Comparison of ENCODE assay signal across 8 cellular contexts in the genomic region with DNA sequence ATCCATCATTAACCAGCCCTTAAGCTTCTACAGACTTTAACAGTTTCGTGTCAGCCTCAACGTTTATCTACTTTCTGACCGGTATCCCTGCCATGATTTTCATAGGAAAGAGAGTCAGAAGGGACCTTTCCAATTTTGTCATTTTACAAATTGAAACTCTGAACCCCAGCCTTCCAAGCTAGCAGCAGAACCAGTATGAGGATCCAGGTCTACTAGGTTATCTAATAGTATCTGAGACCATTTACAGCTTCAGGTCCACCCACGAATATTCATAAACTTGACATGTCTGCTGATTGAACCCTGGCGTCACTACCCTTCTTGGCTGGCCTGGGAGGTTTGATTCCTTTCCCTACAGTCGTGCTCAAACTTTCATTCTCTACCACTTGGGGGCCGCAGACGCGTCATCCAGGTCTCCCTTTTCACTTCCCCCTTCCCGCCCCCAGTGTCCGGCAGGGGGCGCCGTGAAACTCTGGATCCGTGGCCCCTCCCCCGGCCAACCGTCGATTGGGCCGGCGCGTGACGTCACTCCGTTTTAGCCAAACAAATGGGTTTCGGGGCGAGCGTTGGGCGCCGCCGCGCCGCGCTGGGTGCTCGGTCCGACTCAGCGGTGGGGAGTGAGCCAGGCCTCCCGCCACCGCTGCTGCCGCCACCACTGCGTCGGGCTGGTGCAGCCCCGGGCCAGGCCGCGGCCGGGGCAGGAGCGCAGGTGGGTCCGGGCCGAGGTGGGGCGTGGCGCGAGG. TPM values are rescaled to one million over a fixed set of nuclear protein-coding genes. Genes with fewer than 3 reads are reported as not detected.
A peak's percentile ranks its signal among the peaks of the same experiment; 100 is the strongest.
DNase-seq lines count a peak whose midpoint lies in the region; ATAC-seq, FAIRE-seq and TF ChIP-seq lines count a peak whose summit lies in the region.

A gene with protein sequence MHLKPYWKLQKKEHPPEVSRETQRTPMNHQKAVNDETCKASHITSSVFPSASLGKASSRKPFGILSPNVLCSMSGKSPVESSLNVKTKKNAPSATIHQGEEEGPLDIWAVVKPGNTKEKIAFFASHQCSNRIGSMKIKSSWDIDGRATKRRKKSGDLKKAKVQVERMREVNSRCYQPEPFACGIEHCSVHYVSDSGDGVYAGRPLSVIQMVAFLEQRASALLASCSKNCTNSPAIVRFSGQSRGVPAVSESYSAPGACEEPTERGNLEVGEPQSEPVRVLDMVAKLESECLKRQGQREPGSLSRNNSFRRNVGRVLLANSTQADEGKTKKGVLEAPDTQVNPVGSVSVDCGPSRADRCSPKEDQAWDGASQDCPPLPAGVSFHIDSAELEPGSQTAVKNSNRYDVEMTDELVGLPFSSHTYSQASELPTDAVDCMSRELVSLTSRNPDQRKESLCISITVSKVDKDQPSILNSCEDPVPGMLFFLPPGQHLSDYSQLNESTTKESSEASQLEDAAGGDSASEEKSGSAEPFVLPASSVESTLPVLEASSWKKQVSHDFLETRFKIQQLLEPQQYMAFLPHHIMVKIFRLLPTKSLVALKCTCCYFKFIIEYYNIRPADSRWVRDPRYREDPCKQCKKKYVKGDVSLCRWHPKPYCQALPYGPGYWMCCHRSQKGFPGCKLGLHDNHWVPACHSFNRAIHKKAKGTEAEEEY (plus strand): TSS at position 590 of the 740 bp plus-strand sequence. CDS start 78,970 bp downstream, outside the sequence.

- peak within 1 kb of the TSS; percentile 99 for H2AFZ ChIP-seq in SU-DHL-6 (ENCODE audit: low read depth, low read length, severe bottlenecking)

- H3K36me3 ChIP-seq in SU-DHL-6 (ENCODE audit: low read length) (no peaks in the 10 kb centered on the region), pancreas (no peaks in the 10 kb centered on the region), tibial nerve (no peaks in the 10 kb centered on the region)

- TF ChIP-seq POLR2A in tibial nerve (IDR thresholded peaks at IDR 0.05): peak; percentile 96

- H3K27me3 ChIP-seq in SU-DHL-6 (ENCODE audit: low read length) (no peaks in the 10 kb centered on the region), pancreas (no peaks in the 10 kb centered on the region), tibial nerve (no peaks in the 10 kb centered on the region)

- TF ChIP-seq CTCF in GM12864 (IDR thresholded peaks at IDR 0.05; ENCODE audit: low read depth, low read length, missing control alignments): peak; percentile 94
- TF ChIP-seq CTCF in SU-DHL-6 (IDR thresholded peaks at IDR 0.05; ENCODE audit: insufficient read depth, low read length, poor library complexity, severe bottlenecking): peak; percentile 99
- TF ChIP-seq CTCF in pancreas (IDR thresholded peaks at IDR 0.05): peak; percentile 98 to 100 (median 99)
- TF ChIP-seq CTCF in tibial nerve (IDR thresholded peaks at IDR 0.05): peak; percentile 98 to 100 (median 99)

- H3K9me2 ChIP-seq in SU-DHL-6 (replicated peaks; ENCODE audit: insufficient read depth, low read length): no peaks in the 10 kb centered on the region

- WGBS in pancreas, 2 donors: 0 to 1% methylated on average over 34 to 49 of the region's 49 CpGs
- 2% methylated on average over 17 to 34 of the region's 49 CpGs for WGBS in tibial nerve, 2 donors

- DNase-seq in GM12864 (ENCODE audit: low read depth): peak; percentile 88
- peak; percentile 97 for DNase-seq in NCI-H1105 treated with DMSO at 0.1 percent for 48 hours (lab: John Stamatoyannopoulos, UW)
- peak; percentile 98 for DNase-seq in activated naive CD8-positive, alpha-beta T cell treated with anti-CD3 and anti-CD28 coated beads, Interleukin-2, amount 50 U/mL, for 16 hours (ENCODE audit: low read depth, low spot score)
- DNase-seq in Right ventricle myocardium inferior (ENCODE audit: missing footprints): peak; percentile 100
- peak; percentile 97 to 100 (median 99) for DNase-seq in pancreas
- peak; percentile 100 for DNase-seq in tibial nerve (ENCODE audit: low spot score in 2 of 2)

- peak; percentile 62 to 95 for TF ChIP-seq EP300 in tibial nerve (IDR thresholded peaks at IDR 0.05)

- intact Hi-C loops in Right ventricle myocardium inferior (cut with DNase I) (loop anchor here (1.0 to 10.0 kb wide), 4 partner anchors 83 to 216 kb away; a partner anchor contains a TSS), pancreas (cut with DNase I) (loop anchor here in 1 of 3 donors (5.0 kb wide), 1 partner anchor 81 kb away; no protein-coding TSS in a partner anchor)

- ATAC-seq in HG02642 (IDR thresholded peaks at IDR 0.05; ENCODE audit: poor library complexity, unreplicated experiment) (peak; percentile 89), Right ventricle myocardium inferior (peak; percentile 96), pancreas (peak; percentile 91 to 95 (median 93))

- no peaks in the 10 kb centered on the region for H3F3A ChIP-seq in SU-DHL-6 (ENCODE audit: insufficient read depth)

- H3K9me3 ChIP-seq in SU-DHL-6 (ENCODE audit: insufficient read depth, low read length): no peaks in the 10 kb centered on the region
- no peaks in the 10 kb centered on the region for H3K9me3 ChIP-seq in pancreas
- H3K9me3 ChIP-seq in tibial nerve: no peaks in the 10 kb centered on the region

- H3K4me1 ChIP-seq in pancreas: peaks cover 0 to 32% (median 23%) of the 10 kb centered on the region in 3 donors
- H3K4me1 ChIP-seq in tibial nerve: peaks cover 0 to 31% (median 8%) of the 10 kb centered on the region in 4 donors

- peak within 1 kb of the TSS; percentile 60 for H3K4me2 ChIP-seq in SU-DHL-6 (ENCODE audit: low read depth, low read length, poor library complexity, severe bottlenecking)

- H3K27ac ChIP-seq in SU-DHL-6 (ENCODE audit: low read depth, low read length): no peak within 1 kb of the TSS
- H3K27ac ChIP-seq in pancreas: peak within 1 kb of the TSS; percentile 89 to 97 (median 96)
- H3K27ac ChIP-seq in tibial nerve: peak within 1 kb of the TSS; percentile 61 to 95 (median 94)

- peak; percentile 91 for FAIRE-seq in pancreas (lab: Jason Lieb, UNC)

- peak within 1 kb of the TSS; percentile 91 for H3K4me3 ChIP-seq in GM12864 (ENCODE audit: low read depth, low read length)
- H3K4me3 ChIP-seq in SU-DHL-6 (ENCODE audit: insufficient read depth, low read length, poor library complexity, severe bottlenecking): peak within 1 kb of the TSS; percentile 73
- peak within 1 kb of the TSS; percentile 53 to 90 (median 88) for H3K4me3 ChIP-seq in pancreas
- peak within 1 kb of the TSS; percentile 51 to 86 (median 84) for H3K4me3 ChIP-seq in tibial nerve

- H4K20me1 ChIP-seq in SU-DHL-6 (ENCODE audit: low read depth, low read length): peaks cover 9% of the 10 kb centered on the region; the same call in 1 of the 2 replicates

- H3K79me2 ChIP-seq in SU-DHL-6 (ENCODE audit: insufficient read depth, low read length): peaks cover 44% of the 10 kb centered on the region

- H3K9ac ChIP-seq in SU-DHL-6 (ENCODE audit: low read length): peak within 1 kb of the TSS; percentile 88

RNA-seq across cellular contexts. Expression of the gene that starts here (rescaled TPM):
- total RNA-seq in Right ventricle myocardium inferior (24.5 TPM), pancreas (10 to 100 TPM in 2 of 6 donors, 1 to 10 TPM in 4; 8.2 to 19.7 (median 9.5) TPM), tibial nerve (10 to 100 TPM; 23.9 to 40.8 (median 32.6) TPM)
- polyA plus RNA-seq in pancreas: 1 to 10 TPM; 4.6 to 7.3 TPM
